ENCODE assay signal across 16 cellular contexts in genomic region chr3:108031893-108032292, GRCh38. TPM values are rescaled to one million over a fixed set of nuclear protein-coding genes. Genes with fewer than 3 reads are reported as not detected.
DNase-seq lines count a peak whose midpoint lies in the region; ATAC-seq, FAIRE-seq and TF ChIP-seq lines count a peak whose summit lies in the region.
"Had no signal": no experiment of that assay in that cellular context is flagged by ENCODE, and none has a peak within 500 bp of the region (broad histone marks: within the 10 kb centered on the region; RNA-seq: fewer than 3 reads in every experiment).

No MANE protein-coding gene starts in this region.

- H4K8ac ChIP-seq in trophoblast cell (ENCODE audit: low read depth, low read length): no peak overlapping the region

- peaks cover 23% of the 10 kb centered on the region for H3K79me1 ChIP-seq in trophoblast cell (ENCODE audit: low read length)

- H3K4me1 ChIP-seq in endothelial cell of umbilical vein (ENCODE audit: control insufficient read depth, extremely low read depth, insufficient read depth, low read length) (peaks cover 18% of the 10 kb centered on the region), trophoblast cell (ENCODE audit: control insufficient read depth in 1 of 2, insufficient read depth in 2 of 2, low read length in 2 of 2) (peaks cover 8 to 24% of the 10 kb centered on the region in 2 experiments)

- H4K20me1 ChIP-seq in endothelial cell of umbilical vein (replicated peaks; ENCODE audit: control insufficient read depth, extremely low read depth, insufficient read depth, low read length): no peaks in the 10 kb centered on the region

- no peak overlapping the region for H3K23ac ChIP-seq in trophoblast cell (ENCODE audit: low read length)

- H3K4me2 ChIP-seq in endothelial cell of umbilical vein (ENCODE audit: insufficient read depth, low read length): no peak overlapping the region
- no peak overlapping the region for H3K4me2 ChIP-seq in trophoblast cell (ENCODE audit: low read length)

- H3K27me3 Mint-ChIP-seq in activated T-cell treated with anti-CD3 and anti-CD28 coated beads, Interleukin-2, amount 50 U/mL, for 72 hours (ENCODE audit: low read depth): no peaks in the 10 kb centered on the region
- no peaks in the 10 kb centered on the region for H3K27me3 Mint-ChIP-seq in activated T-cell treated with anti-CD3 and anti-CD28 coated beads, Interleukin-2, amount 50 U/mL, for 24 hours
- H3K27me3 Mint-ChIP-seq: brain had no signal

- no peak overlapping the region for H2AK5ac ChIP-seq in trophoblast cell (ENCODE audit: low read length)

- DNase-seq in activated T-cell treated with anti-CD3 and anti-CD28 coated beads, Interleukin-2, amount 50 U/mL, for 72 hours: no peak
- DNase-seq in activated T-cell treated with anti-CD3 and anti-CD28 coated beads, Interleukin-2, amount 50 U/mL, for 24 hours: no peak
- DNase-seq in endothelial cell of umbilical vein (ENCODE audit: low read depth, low spot score) (no peak), trophoblast cell (peak in 1 of 2 donors; percentile 58), GM13976 (ENCODE audit: low spot score) (no peak), cerebellar cortex (ENCODE audit: low spot score) (no peak)
- DNase-seq in activated CD4-positive, CD25-positive, alpha-beta regulatory T cell treated with anti-CD3 and anti-CD28 coated beads, Interleukin-2, amount 50 U/mL, for 72 hours: no peak
- DNase-seq: activated CD4-positive, CD25-positive, alpha-beta regulatory T cell; cortex of kidney; NCI-H1105 treated with DMSO at 0.1 percent for 48 hours; NCI-H2107; NCI-H524 treated with DMSO at 0.1 percent for 48 hours; SHP77 treated with DMSO at 0.1 percent for 48 hours had no signal

- H2BK5ac ChIP-seq in trophoblast cell (ENCODE audit: low read depth, low read length, poor library complexity): peak overlapping the region; percentile 59

- ATAC-seq in activated T-cell treated with anti-CD3 and anti-CD28 coated beads, Interleukin-2, amount 50 U/mL, for 72 hours (replicated peaks in 1 of 2): peak; percentile 13 to 28

- H3K4me1 Mint-ChIP-seq in activated T-cell treated with anti-CD3 and anti-CD28 coated beads, Interleukin-2, amount 50 U/mL, for 72 hours (ENCODE audit: low read depth): peaks cover 13% of the 10 kb centered on the region
- H3K4me1 Mint-ChIP-seq in activated T-cell treated with anti-CD3 and anti-CD28 coated beads, Interleukin-2, amount 50 U/mL, for 24 hours (ENCODE audit: low read depth): peaks cover 16% of the 10 kb centered on the region

- H3K27me3 ChIP-seq in endothelial cell of umbilical vein (ENCODE audit: control insufficient read depth in 2 of 2, insufficient read depth in 2 of 2, low read length in 2 of 2): no peaks in the 10 kb centered on the region
- H3K27me3 ChIP-seq in trophoblast cell (ENCODE audit: insufficient read depth, low read length): no peaks in the 10 kb centered on the region

- H3K36me3 ChIP-seq in endothelial cell of umbilical vein (ENCODE audit: control insufficient read depth in 2 of 2, extremely low read depth in 1 of 2, insufficient read depth in 2 of 2, low read length in 2 of 2): no peaks in the 10 kb centered on the region
- no peaks in the 10 kb centered on the region for H3K36me3 ChIP-seq in trophoblast cell (ENCODE audit: control insufficient read depth in 1 of 2, insufficient read depth in 2 of 2, low read length in 2 of 2)

- no peak overlapping the region for H3K4ac ChIP-seq in trophoblast cell (ENCODE audit: low read depth, low read length)

- intact Hi-C loops in endothelial cell of umbilical vein (cut with micrococcal nuclease): no loop called here

- CTCF ChIA-PET in endothelial cell of umbilical vein (lab: Charles Lee): interaction anchor here (1.7 kb wide), 1 partner anchor 104 kb away, joined by 4 read pairs; no protein-coding TSS in a partner anchor

- H2BK12ac ChIP-seq in trophoblast cell (ENCODE audit: low read length): peak overlapping the region; percentile 6

- peak overlapping the region; percentile 71 for H2BK120ac ChIP-seq in trophoblast cell (ENCODE audit: insufficient read depth, low read length, poor library complexity)

- TF ChIP-seq EP300 in Ishikawa (IDR thresholded peaks at IDR 0.05; ENCODE audit: borderline replicate concordance): no peak

- FAIRE-seq in endothelial cell of umbilical vein (lab: Jason Lieb, UNC): peak; percentile 4

- no peak overlapping the region for H3K27ac Mint-ChIP-seq in activated T-cell treated with anti-CD3 and anti-CD28 coated beads, Interleukin-2, amount 50 U/mL, for 72 hours
- H3K27ac Mint-ChIP-seq in activated T-cell treated with anti-CD3 and anti-CD28 coated beads, Interleukin-2, amount 50 U/mL, for 24 hours: no peak overlapping the region
- H3K27ac Mint-ChIP-seq: activated T-helper 1 cell treated with anti-CD3 and anti-CD28 coated beads, Interleukin-12 subunit alpha, Interleukin-12 subunit beta, Interleukin-2, Interleukin-4 antibody, amounts not matched to agents 30 ng/mL and 10 ng/mL and 1 ng/mL, durations not matched to agents 14 hours and 24 hours and 36 hours; brain had no signal

- H3K18ac ChIP-seq in trophoblast cell (ENCODE audit: low read length): no peak overlapping the region

- no peak overlapping the region for H3K9ac ChIP-seq in endothelial cell of umbilical vein (replicated peaks; ENCODE audit: extremely low read depth, insufficient read depth, low read length)
- no peak overlapping the region for H3K9ac ChIP-seq in trophoblast cell (ENCODE audit: low read length)

- TF ChIP-seq RAD21 in Ishikawa (IDR thresholded peaks at IDR 0.05; ENCODE audit: low read depth): no peak

- H3K9me1 ChIP-seq in endothelial cell of umbilical vein (replicated peaks; ENCODE audit: control insufficient read depth, extremely low read depth, insufficient read depth, low read length): no peaks in the 10 kb centered on the region

- no TSS peak for BruUV-seq in endothelial cell of umbilical vein (replicated peaks; lab: Mats Ljungman, UMichigan)

- POLR2A ChIA-PET in endothelial cell of umbilical vein (lab: Charles Lee): no interaction called here

- H3K9me3 Mint-ChIP-seq in activated T-cell treated with anti-CD3 and anti-CD28 coated beads, Interleukin-2, amount 50 U/mL, for 72 hours: peaks cover 2 to 3% of the 10 kb centered on the region in 2 donors
- H3K9me3 Mint-ChIP-seq in activated T-cell treated with anti-CD3 and anti-CD28 coated beads, Interleukin-2, amount 50 U/mL, for 24 hours: peaks cover 5% of the 10 kb centered on the region

- no peaks in the 10 kb centered on the region for H3K9me3 ChIP-seq in endothelial cell of umbilical vein (replicated peaks; ENCODE audit: control insufficient read depth, insufficient read depth, low read length)
- H3K9me3 ChIP-seq in trophoblast cell (ENCODE audit: insufficient read depth, low read depth, low read length): no peaks in the 10 kb centered on the region

- TF ChIP-seq CTCF in endothelial cell of umbilical vein (IDR thresholded peaks at IDR 0.05; ENCODE audit: extremely low read depth in 1 of 2, insufficient read depth in 1 of 2, low read depth in 1 of 2, low read length in 2 of 2) (no peak), GM13976 (IDR thresholded peaks at IDR 0.05; ENCODE audit: borderline replicate concordance, control extremely low read depth, extremely low read depth, insufficient read depth, missing control alignments) (no peak)

- no peak overlapping the region for H3K4me3 Mint-ChIP-seq in activated T-cell treated with anti-CD3 and anti-CD28 coated beads, Interleukin-2, amount 50 U/mL, for 72 hours
- H3K4me3 Mint-ChIP-seq in activated T-cell treated with anti-CD3 and anti-CD28 coated beads, Interleukin-2, amount 50 U/mL, for 24 hours: no peak overlapping the region
- H3K4me3 Mint-ChIP-seq: activated T-helper 1 cell treated with anti-CD3 and anti-CD28 coated beads, Interleukin-12 subunit alpha, Interleukin-12 subunit beta, Interleukin-2, Interleukin-4 antibody, amounts not matched to agents 30 ng/mL and 10 ng/mL and 1 ng/mL, durations not matched to agents 14 hours and 24 hours and 36 hours; brain had no signal

- no peak overlapping the region for H4K12ac ChIP-seq in trophoblast cell (ENCODE audit: low read depth, low read length)

- in situ Hi-C loops in GM13976 (cut with MboI; ENCODE audit: low sequenced_read_pairs, unreplicated experiment): no loop called here

- no CpG with 5 or more reads among the region's 2 CpGs for WGBS in trophoblast cell (ENCODE audit: extremely low coverage, insufficient coverage, insufficient read length)

- no peak overlapping the region for H3K4me3 ChIP-seq in endothelial cell of umbilical vein (replicated peaks in 1 of 3; ENCODE audit: insufficient read depth in 1 of 3, low read depth in 1 of 3, low read length in 3 of 3)
- H3K4me3 ChIP-seq in trophoblast cell (ENCODE audit: low read depth, low read length): no peak overlapping the region

- H3K27ac ChIP-seq in endothelial cell of umbilical vein (ENCODE audit: insufficient read depth, low read depth, low read length): no peak overlapping the region
- H3K27ac ChIP-seq in trophoblast cell (ENCODE audit: low read depth, low read length): no peak overlapping the region

- dilution Hi-C loops in endothelial cell of umbilical vein (cut with MboI; ENCODE audit: extremely low pct_ligation_motif_present, low sequenced_read_pairs): no loop called here

- peak overlapping the region; percentile 56 for H4K91ac ChIP-seq in trophoblast cell (ENCODE audit: low read depth, low read length)

- H3K14ac ChIP-seq in trophoblast cell (ENCODE audit: low read length): peak overlapping the region; percentile 37

- H3K79me2 ChIP-seq in endothelial cell of umbilical vein (ENCODE audit: control insufficient read depth, insufficient read depth, low read length) (no peaks in the 10 kb centered on the region), trophoblast cell (ENCODE audit: control insufficient read depth, insufficient read depth, low read length, poor library complexity) (no peaks in the 10 kb centered on the region)

- H3K36me3 Mint-ChIP-seq in activated T-cell treated with anti-CD3 and anti-CD28 coated beads, Interleukin-2, amount 50 U/mL, for 72 hours (ENCODE audit: insufficient read depth in 2 of 2): peaks cover 7 to 11% of the 10 kb centered on the region in 2 donors
- H3K36me3 Mint-ChIP-seq in activated T-cell treated with anti-CD3 and anti-CD28 coated beads, Interleukin-2, amount 50 U/mL, for 24 hours (ENCODE audit: low read depth): peaks cover 76% of the 10 kb centered on the region
- H3K36me3 Mint-ChIP-seq: brain had no signal

- no peak for TF ChIP-seq POLR2A in endothelial cell of umbilical vein (IDR thresholded peaks at IDR 0.05; ENCODE audit: low read depth, low read length)

- no peak overlapping the region for H2AFZ ChIP-seq in endothelial cell of umbilical vein (ENCODE audit: low read depth, low read length)
- no peak overlapping the region for H2AFZ ChIP-seq in trophoblast cell (ENCODE audit: insufficient read depth, low read length, poor library complexity)

RNA-seq across cellular contexts. Expression of gene CD47, which starts 58.9 kb away (rescaled TPM):
- 100 to 1,000 TPM; 139 to 153 TPM for total RNA-seq in activated T-cell treated with anti-CD3 and anti-CD28 coated beads, Interleukin-2, amount 50 U/mL, for 72 hours
- total RNA-seq in endothelial cell of umbilical vein: 30.3 and 32.2 TPM in 2 replicates
- polyA plus RNA-seq in endothelial cell of umbilical vein: 18.7 and 29.3 TPM in 2 replicates
- polyA plus RNA-seq in endothelial cell of umbilical vein (2011; cell fraction: cytosol; rRNA removed): 22.8 TPM in 2 replicates
- 15.5 and 25.0 TPM in 2 replicates for polyA plus RNA-seq in endothelial cell of umbilical vein (2011; cell fraction: nucleus; rRNA removed)
- polyA plus RNA-seq in endothelial cell of umbilical vein (2012): 30.0 and 40.9 TPM in 2 replicates
- polyA minus RNA-seq in endothelial cell of umbilical vein: 31.4 and 47.2 TPM in 2 replicates
- polyA minus RNA-seq in endothelial cell of umbilical vein (2011; cell fraction: cytosol; rRNA and poly(A)+ RNA removed): 10.0 TPM
- polyA minus RNA-seq in endothelial cell of umbilical vein (2011; cell fraction: nucleus; rRNA and poly(A)+ RNA removed): 16.4 and 23.9 TPM in 2 replicates
- polyA plus RNA-seq in trophoblast cell (2013): 70.6 and 73.9 TPM in 2 replicates
